ENCODE assay signal across 11 cellular contexts in genomic region chr13:42109957-42110356, GRCh38.
"Had no signal": no experiment of that assay in that cellular context is flagged by ENCODE, and none has a peak within 500 bp of the region (broad histone marks: within the 10 kb centered on the region; RNA-seq: fewer than 3 reads in every experiment).

No MANE protein-coding gene starts in this region.

- H3K36me3 ChIP-seq: lower lobe of right lung, suprapubic skin, transverse colon, uterus had no signal

- H3K4me1 ChIP-seq: transverse colon, uterus had no signal

- H3K27ac ChIP-seq: hepatocyte, lower lobe of right lung, suprapubic skin, transverse colon, uterus had no signal

- DNase-seq: activated T-cell treated with anti-CD3 and anti-CD28 coated beads, Interleukin-2, amount 50 U/mL, for 1 hour; aorta; cortex of kidney; left cardiac atrium; lower lobe of right lung; posterior cingulate gyrus; T1000; transverse colon had no signal

- H3K27me3 ChIP-seq: hepatocyte, suprapubic skin, transverse colon, uterus had no signal

- H3K4me3 ChIP-seq: hepatocyte, lower lobe of right lung, suprapubic skin, transverse colon, uterus had no signal

- H3K9me3 ChIP-seq: lower lobe of right lung, suprapubic skin, transverse colon, uterus had no signal
